ENCODE assay signal across 35 cellular contexts in genomic region chr9:111414406-111414805, GRCh38.
"Had no signal": no experiment of that assay in that cellular context is flagged by ENCODE, and none has a peak within 500 bp of the region (broad histone marks: within the 10 kb centered on the region; RNA-seq: fewer than 3 reads in every experiment).

No MANE protein-coding gene starts in this region.

- H3K4me3 Mint-ChIP-seq: activated CD4-positive, alpha-beta T cell treated with anti-CD3 and anti-CD28 coated beads, Interleukin-2, amount 10 ng/mL, durations not matched to agents 7 days and 5 days; activated CD8-positive, alpha-beta T cell treated with anti-CD3 and anti-CD28 coated beads, Interleukin-2, amount 10 ng/mL, durations not matched to agents 7 days and 5 days; activated naive CD4-positive, alpha-beta T cell treated with anti-CD3 and anti-CD28 coated beads, Interleukin-2, amount 10 ng/mL, durations not matched to agents 7 days and 5 days; activated naive CD8-positive, alpha-beta T cell; activated naive CD8-positive, alpha-beta T cell treated with anti-CD3 and anti-CD28 coated beads, Interleukin-2, amount 50 U/mL, for 24 hours; activated T-cell treated with anti-CD3 and anti-CD28 coated beads, Interleukin-2, amount 50 U/mL, for 4 hours; central memory CD8-positive, alpha-beta T cell; T-helper 1 cell treated with Interleukin-12 subunit alpha and Interleukin-12 subunit beta and Interleukin-4 antibody, amounts not matched to agents 30 μg/mL and 1 μg/mL, for 36 hours; T-helper 2 cell treated with Interferon-gamma antibody and Interleukin-4, amounts not matched to agents 5 μg/mL and 100 μg/mL, for 36 hours had no signal

- H3K27ac ChIP-seq: brain microvascular endothelial cell, Peyer's patch, SJSA1 had no signal

- H3K9me3 Mint-ChIP-seq: activated CD4-positive, alpha-beta T cell treated with anti-CD3 and anti-CD28 coated beads, Interleukin-2, amount 10 ng/mL, durations not matched to agents 7 days and 5 days; activated naive CD4-positive, alpha-beta T cell treated with anti-CD3 and anti-CD28 coated beads, Interleukin-2, amount 10 ng/mL, durations not matched to agents 7 days and 5 days; activated naive CD8-positive, alpha-beta T cell treated with anti-CD3 and anti-CD28 coated beads, Interleukin-2, amount 50 U/mL, for 24 hours; activated T-cell treated with anti-CD3 and anti-CD28 coated beads, Interleukin-2, amount 50 U/mL, for 4 hours; central memory CD8-positive, alpha-beta T cell; T-helper 1 cell treated with Interleukin-12 subunit alpha and Interleukin-12 subunit beta and Interleukin-4 antibody, amounts not matched to agents 30 μg/mL and 1 μg/mL, for 36 hours; T-helper 2 cell treated with Interferon-gamma antibody and Interleukin-4, amounts not matched to agents 5 μg/mL and 100 μg/mL, for 36 hours had no signal

- H3K27ac Mint-ChIP-seq: activated CD4-positive, alpha-beta T cell treated with anti-CD3 and anti-CD28 coated beads, Interleukin-2, amount 10 ng/mL, durations not matched to agents 7 days and 5 days; activated CD8-positive, alpha-beta T cell treated with anti-CD3 and anti-CD28 coated beads, Interleukin-2, amount 10 ng/mL, durations not matched to agents 7 days and 5 days; activated naive CD4-positive, alpha-beta T cell treated with anti-CD3 and anti-CD28 coated beads, Interleukin-2, amount 10 ng/mL, durations not matched to agents 7 days and 5 days; activated naive CD8-positive, alpha-beta T cell; activated naive CD8-positive, alpha-beta T cell treated with anti-CD3 and anti-CD28 coated beads, Interleukin-2, amount 50 U/mL, for 24 hours; T-helper 1 cell treated with Interleukin-12 subunit alpha and Interleukin-12 subunit beta and Interleukin-4 antibody, amounts not matched to agents 30 μg/mL and 1 μg/mL, for 36 hours; T-helper 2 cell treated with Interferon-gamma antibody and Interleukin-4, amounts not matched to agents 5 μg/mL and 100 μg/mL, for 36 hours had no signal

- H3K27me3 Mint-ChIP-seq: activated CD4-positive, alpha-beta T cell treated with anti-CD3 and anti-CD28 coated beads, Interleukin-2, amount 10 ng/mL, durations not matched to agents 7 days and 5 days; activated naive CD4-positive, alpha-beta T cell treated with anti-CD3 and anti-CD28 coated beads, Interleukin-2, amount 10 ng/mL, durations not matched to agents 7 days and 5 days; activated naive CD8-positive, alpha-beta T cell; activated naive CD8-positive, alpha-beta T cell treated with anti-CD3 and anti-CD28 coated beads, Interleukin-2, amount 50 U/mL, for 24 hours; central memory CD8-positive, alpha-beta T cell had no signal

- H3K4me1 Mint-ChIP-seq: activated CD4-positive, alpha-beta T cell treated with anti-CD3 and anti-CD28 coated beads, Interleukin-2, amount 10 ng/mL, durations not matched to agents 7 days and 5 days; activated naive CD4-positive, alpha-beta T cell treated with anti-CD3 and anti-CD28 coated beads, Interleukin-2, amount 10 ng/mL, durations not matched to agents 7 days and 5 days; activated naive CD8-positive, alpha-beta T cell treated with anti-CD3 and anti-CD28 coated beads, Interleukin-2, amount 50 U/mL, for 24 hours; central memory CD8-positive, alpha-beta T cell had no signal

- DNase-seq: activated CD4-positive, alpha-beta T cell treated with anti-CD3 and anti-CD28 coated beads, Interleukin-2, amount 10 ng/mL, durations not matched to agents 7 days and 5 days; activated CD4-positive, alpha-beta T cell treated with anti-CD3 and anti-CD28 coated beads, Interleukin-2, amount 50 U/mL, for 48 hours; activated CD8-positive, alpha-beta T cell treated with anti-CD3 and anti-CD28 coated beads, Interleukin-2, amount 10 ng/mL, durations not matched to agents 7 days and 5 days; activated effector memory CD4-positive, alpha-beta T cell treated with Interleukin-2 at 50 U/mL for 16 hours; activated naive CD4-positive, alpha-beta T cell treated with anti-CD3 and anti-CD28 coated beads, Interleukin-2, amount 10 ng/mL, durations not matched to agents 7 days and 5 days; activated naive CD8-positive, alpha-beta T cell treated with anti-CD3 and anti-CD28 coated beads, Interleukin-2, amount 50 U/mL, for 24 hours; activated T-cell treated with anti-CD3 and anti-CD28 coated beads for 4 hours; activated T-cell treated with anti-CD3 and anti-CD28 coated beads, Interleukin-2, amount 50 U/mL, for 4 hours; aorta; brain microvascular endothelial cell; Kasumi-1; KG1; MG63; MV-4-11; NCI-H1092; NCI-H1417; NCI-H146; NCI-H187; NCI-H2029 treated with DMSO at 0.1 percent for 48 hours; NCI-H2107; NCI-H2171; NCI-H510A; NCI-H526; NCI-H748 treated with DMSO at 0.1 percent for 48 hours; NK-92 treated with Interleukin-12 subunit alpha and Interleukin-12 subunit beta, amount 100 ng/mL, for 24 hours; PC-3; Peyer's patch; RPMI8226; SHP77 treated with DMSO at 0.1 percent for 48 hours; SK-N-SH had no signal

- ATAC-seq: activated CD8-positive, alpha-beta T cell treated with anti-CD3 and anti-CD28 coated beads, Interleukin-2, amount 10 ng/mL, durations not matched to agents 7 days and 5 days; activated naive CD8-positive, alpha-beta T cell treated with anti-CD3 and anti-CD28 coated beads, Interleukin-2, amount 50 U/mL, for 24 hours; activated T-cell treated with anti-CD3 and anti-CD28 coated beads, Interleukin-2, amount 50 U/mL, for 4 hours; PC-3 had no signal
